In the genomic region with DNA sequence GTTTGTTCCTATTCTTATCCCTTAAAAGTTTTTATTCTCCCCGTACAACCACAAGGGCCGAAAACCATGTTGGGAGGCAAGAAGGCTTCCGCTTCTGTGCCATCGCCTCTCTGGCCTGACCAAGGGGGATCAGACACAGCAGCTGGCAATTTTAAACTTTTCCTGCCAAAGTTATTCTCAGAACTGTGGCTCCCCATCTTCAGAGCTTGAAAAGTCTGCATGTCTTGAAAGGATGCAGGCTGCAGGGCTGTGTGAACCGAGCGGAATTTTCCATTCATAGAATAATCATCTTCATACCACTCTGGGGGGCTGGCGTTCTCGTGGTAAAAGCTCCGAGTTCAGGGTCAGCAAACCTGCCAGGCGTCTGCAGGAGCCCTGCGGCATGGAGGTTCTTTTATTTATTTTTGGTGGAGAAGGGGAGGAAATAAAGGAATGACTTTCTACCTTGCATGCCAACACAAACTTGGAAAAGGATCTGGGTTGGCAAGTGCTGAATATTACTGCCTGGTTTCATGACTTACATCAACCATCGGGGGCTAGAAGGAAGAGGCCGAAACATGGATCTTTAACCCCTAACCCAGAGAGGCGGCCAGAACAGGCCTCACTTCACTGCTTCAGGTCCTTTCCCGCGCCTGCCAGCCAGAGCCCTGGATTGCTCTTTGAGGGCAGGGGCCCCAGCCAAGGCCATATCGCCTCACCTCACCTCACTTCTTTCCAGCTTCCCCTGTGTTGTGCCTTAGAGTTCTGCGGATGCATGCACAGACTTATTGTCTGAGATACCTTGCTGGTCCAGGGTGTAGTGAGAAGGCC, we compare ENCODE assay signal across 16 cellular contexts. TPM values are rescaled to one million over a fixed set of nuclear protein-coding genes. Genes with fewer than 3 reads are reported as not detected.
A peak's percentile ranks its signal among the peaks of the same experiment; 100 is the strongest.
DNase-seq lines count a peak whose midpoint lies in the region; ATAC-seq and TF ChIP-seq lines count a peak whose summit lies in the region.
"Had no signal": no experiment of that assay in that cellular context is flagged by ENCODE, and none has a peak within 500 bp of the region (broad histone marks: within the 10 kb centered on the region; RNA-seq: fewer than 3 reads in every experiment).

No MANE protein-coding gene starts in this region.

- H3K9ac ChIP-seq in SK-N-SH (no peak overlapping the region), mesenchymal stem cell (ENCODE audit: low read length) (no peak overlapping the region)
- H3K9ac ChIP-seq: neural progenitor cell had no signal

- H4K8ac ChIP-seq in mesenchymal stem cell (ENCODE audit: low read length), result no peak overlapping the region

- no peaks in the 10 kb centered on the region for H3K9me2 ChIP-seq in SK-N-SH

- intact Hi-C loops in transverse colon (cut with DNase I; ENCODE audit: low total_unique reads), result loop anchor here (10.0 kb wide), 1 partner anchor 462 kb away; no protein-coding TSS in a partner anchor

- H3K27me3 ChIP-seq in SK-N-SH (ENCODE audit: insufficient read depth), result no peaks in the 10 kb centered on the region
- H3K27me3 ChIP-seq in mesenchymal stem cell (ENCODE audit: control insufficient read depth in 1 of 2, insufficient read depth in 1 of 2, low read length in 2 of 2), result no peaks in the 10 kb centered on the region
- no peaks in the 10 kb centered on the region for H3K27me3 ChIP-seq in transverse colon

- H3K79me2 ChIP-seq in SK-N-SH (ENCODE audit: insufficient read depth), result no peaks in the 10 kb centered on the region; the same call in 1 of the 2 replicates

- peak overlapping the region; percentile 63 for H3K4me2 ChIP-seq in SK-N-SH
- no peak overlapping the region for H3K4me2 ChIP-seq in mesenchymal stem cell (ENCODE audit: low read length, poor library complexity, severe bottlenecking)
- H3K4me2 ChIP-seq: GM23338, neural progenitor cell had no signal

- no peak overlapping the region for H2BK12ac ChIP-seq in mesenchymal stem cell (ENCODE audit: low read length in 2 of 2)

- WGBS in SK-N-SH (ENCODE audit: low lambda C conversion rate), result 91% methylated on average over 17 of the region's 18 CpGs
- WGBS in mesenchymal stem cell, result 90% methylated on average over 18 of the region's 18 CpGs
- WGBS in transverse colon (ENCODE audit: low coverage in 1 of 2), 2 donors, result 74 to 82% methylated on average over 11 to 18 of the region's 18 CpGs

- no peak overlapping the region for H3K4ac ChIP-seq in mesenchymal stem cell (ENCODE audit: low read depth in 1 of 2, low read length in 2 of 2)

- no peak overlapping the region for H3K14ac ChIP-seq in mesenchymal stem cell (ENCODE audit: low read length in 2 of 2)

- ATAC-seq in SK-N-SH treated with all-trans-retinoic acid at 6 μM for 48 hours, result no peak
- ATAC-seq in HG03196 (IDR thresholded peaks at IDR 0.05; ENCODE audit: unreplicated experiment), result no peak
- ATAC-seq: activated T-cell treated with anti-CD3 and anti-CD28 coated beads, Interleukin-2, amount 50 U/mL, for 4 hours; GM23338 had no signal

- POLR2A ChIA-PET in SK-N-SH (lab: Yijun Ruan, JAX), result interaction anchor here (0.6 kb wide), 1 partner anchor 174 kb away, joined by 4 read pairs; no protein-coding TSS in a partner anchor

- H3K79me1 ChIP-seq in mesenchymal stem cell (replicated peaks; ENCODE audit: low read length, poor library complexity, severe bottlenecking), result peaks cover 1% of the 10 kb centered on the region

- no peak for TF ChIP-seq EP300 in SK-N-SH (IDR thresholded peaks at IDR 0.05; ENCODE audit: borderline replicate concordance in 1 of 2, low read depth in 1 of 2, low read length in 1 of 2)
- TF ChIP-seq EP300 in transverse colon (IDR thresholded peaks at IDR 0.05; ENCODE audit: low read depth), result no peak

- no peak overlapping the region for H2BK5ac ChIP-seq in mesenchymal stem cell (ENCODE audit: low read depth, low read length, poor library complexity, severe bottlenecking)

- no peak for TF ChIP-seq CTCF in SK-N-SH (IDR thresholded peaks at IDR 0.05)
- TF ChIP-seq CTCF in astrocyte of the spinal cord (IDR thresholded peaks at IDR 0.05; ENCODE audit: low read depth, low read length), result no peak
- no peak for TF ChIP-seq CTCF in transverse colon (IDR thresholded peaks at IDR 0.05)

- no peak overlapping the region for H4K91ac ChIP-seq in mesenchymal stem cell (ENCODE audit: low read length)

- CTCF ChIA-PET in SK-N-SH (lab: Yijun Ruan, JAX), result no interaction called here

- H3K36me3 ChIP-seq in SK-N-SH (replicated peaks in 1 of 2; ENCODE audit: control insufficient read depth in 1 of 2, insufficient read depth in 2 of 2, low read length in 1 of 2) (peaks cover 0 to 3% of the 10 kb centered on the region in 2 experiments), mesenchymal stem cell (ENCODE audit: control insufficient read depth in 1 of 2, insufficient read depth in 2 of 2, low read depth in 1 of 2, low read length in 2 of 2) (peaks cover 0 to 5% of the 10 kb centered on the region in 2 experiments), transverse colon (no peaks in the 10 kb centered on the region)
- H3K36me3 ChIP-seq: neural progenitor cell had no signal

- TF ChIP-seq RAD21 in SK-N-SH (IDR thresholded peaks at IDR 0.05; ENCODE audit: low read length), result no peak

- DNase-seq in SK-N-SH, result no peak
- DNase-seq in astrocyte of the spinal cord (ENCODE audit: low read depth, low spot score), result peak; percentile 42
- DNase-seq in mesenchymal stem cell, result no peak
- DNase-seq in transverse colon, result no peak
- no peak for DNase-seq in cerebellar nuclear complex (lab: John Stamatoyannopoulos, UW)
- DNase-seq in GOT3 (lab: John Stamatoyannopoulos, UW), result no peak
- DNase-seq: activated CD4-positive, alpha-beta T cell treated with anti-CD3 and anti-CD28 coated beads, Interleukin-2, amount 10 ng/mL, durations not matched to agents 24 days and 14 days; activated T-cell treated with anti-CD3 and anti-CD28 coated beads, Interleukin-2, amount 50 U/mL, for 4 hours; DND-41; NCI-H2107; stimulated activated CD4-positive, alpha-beta T cell treated with anti-CD3 and anti-CD28 coated beads, Interleukin-4, amount 100 ng/mL, for 24 hours had no signal

- no peak overlapping the region; a peak in 2 of 4 replicates for H3K27ac ChIP-seq in SK-N-SH (ENCODE audit: low read depth in 2 of 2, low read length in 1 of 2)
- peak overlapping the region; percentile 15 for H3K27ac ChIP-seq in mesenchymal stem cell (ENCODE audit: low read length, poor library complexity, severe bottlenecking)
- peak overlapping the region in 3 of 4 donors; percentile 62 to 72 (median 67) for H3K27ac ChIP-seq in transverse colon
- H3K27ac ChIP-seq: 22Rv1, neural progenitor cell had no signal

- H4K20me1 ChIP-seq in SK-N-SH (ENCODE audit: insufficient read depth), result peaks cover 14% of the 10 kb centered on the region

- in situ Hi-C loops in astrocyte of the spinal cord (cut with HindIII; ENCODE audit: low sequenced_read_pairs), result no loop called here
- in situ Hi-C loops in transverse colon (cut with MboI; ENCODE audit: low pct_ligation_motif_present in 1 of 4, low pct_unique_long_range_greater_than_20kb in 1 of 4, low sequenced_read_pairs in 3 of 4), result loop anchor here in 1 of 4 donors (25.0 kb wide), 1 partner anchor 111 kb away; no protein-coding TSS in a partner anchor

- H3K23ac ChIP-seq in mesenchymal stem cell (ENCODE audit: low read length in 2 of 2), result no peak overlapping the region

- H3K4me1 ChIP-seq in SK-N-SH (ENCODE audit: control insufficient read depth in 1 of 2, insufficient read depth in 2 of 2, low read depth in 1 of 2, low read length in 1 of 2), result peaks cover 29 to 50% of the 10 kb centered on the region in 2 experiments
- peaks cover 46% of the 10 kb centered on the region for H3K4me1 ChIP-seq in mesenchymal stem cell (ENCODE audit: control insufficient read depth, insufficient read depth, low read depth, low read length)
- H3K4me1 ChIP-seq in transverse colon, result peaks cover 5 to 28% (median 19%) of the 10 kb centered on the region in 4 donors

- TF ChIP-seq POLR2A in transverse colon (IDR thresholded peaks at IDR 0.05), result no peak

- peaks cover 36% of the 10 kb centered on the region for H3F3A ChIP-seq in SK-N-SH (replicated peaks; ENCODE audit: insufficient read depth)

- H2AFZ ChIP-seq in SK-N-SH (ENCODE audit: low read depth) (no peak overlapping the region), mesenchymal stem cell (ENCODE audit: low read depth, low read length) (no peak overlapping the region)
- H2AFZ ChIP-seq: GM23338, neural progenitor cell had no signal

- H2BK15ac ChIP-seq in mesenchymal stem cell (ENCODE audit: low read depth, poor library complexity, severe bottlenecking), result no peak overlapping the region

- no peak overlapping the region for H3K4me3 ChIP-seq in SK-N-SH (ENCODE audit: low read depth in 2 of 2, low read length in 1 of 2)
- no peak overlapping the region for H3K4me3 ChIP-seq in astrocyte of the spinal cord (ENCODE audit: low read depth, low read length)
- H3K4me3 ChIP-seq in mesenchymal stem cell (ENCODE audit: insufficient read depth in 1 of 2, low read depth in 1 of 2, low read length in 2 of 2), result no peak overlapping the region
- H3K4me3 ChIP-seq in transverse colon, result no peak overlapping the region
- H3K4me3 ChIP-seq: GM23338, neural progenitor cell had no signal

- H2AK5ac ChIP-seq in mesenchymal stem cell (ENCODE audit: low read length, severe bottlenecking), result peak overlapping the region; percentile 91

- no peak overlapping the region for H3K18ac ChIP-seq in mesenchymal stem cell (ENCODE audit: low read depth in 1 of 2, low read length in 2 of 2)

- H3K9me3 ChIP-seq in SK-N-SH (no peaks in the 10 kb centered on the region), mesenchymal stem cell (ENCODE audit: control insufficient read depth, low read length) (no peaks in the 10 kb centered on the region), transverse colon (no peaks in the 10 kb centered on the region)

- no peak overlapping the region for H2BK120ac ChIP-seq in mesenchymal stem cell (ENCODE audit: low read depth, low read length)

TF ChIP-seq in SK-N-SH, 30 proteins besides CTCF, POLR2A, EP300 and RAD21 (continues in another document):
- TF ChIP-seq RXRA (IDR thresholded peaks at IDR 0.05; ENCODE audit: borderline replicate concordance, low read depth) (no peak), FOXM1 (IDR thresholded peaks at IDR 0.05; ENCODE audit: low read depth) (no peak)

TF ChIP-seq in SK-N-SH treated with all-trans-retinoic acid at 6 μM for 48 hours, 23 proteins besides CTCF, POLR2A, EP300 and RAD21 (continues in another document):
- no peak for TF ChIP-seq SNAI2 (CRISPR knock-in tag; IDR thresholded peaks at IDR 0.05)
- TF ChIP-seq ARNTL (CRISPR knock-in tag; IDR thresholded peaks at IDR 0.05; ENCODE audit: borderline replicate concordance, low read depth), result no peak
- TF ChIP-seq ISL1 (CRISPR knock-in tag; IDR thresholded peaks at IDR 0.05), result no peak

RNA-seq across cellular contexts. Expression of gene NANOS1, which starts 3.0 kb away (rescaled TPM):
- 0.81 and 0.86 TPM in 2 replicates for polyA plus RNA-seq in SK-N-SH (2012; rRNA removed)
- polyA plus RNA-seq in SK-N-SH (2012; cell fraction: cytosol; rRNA removed), result 1.1 and 1.3 TPM in 2 replicates
- 0.20 and 0.45 TPM in 2 replicates for polyA plus RNA-seq in SK-N-SH (2012; cell fraction: nucleus; rRNA removed)
- polyA plus RNA-seq in mesenchymal stem cell (2013, experiment 1 of 2), result 0.83 TPM
- polyA plus RNA-seq in mesenchymal stem cell (2013, experiment 2 of 2), result 0.82 TPM
- total RNA-seq in transverse colon, result 1 to 10 TPM in 2 of 4 donors, under 1 TPM in 2; 0.20 to 7.1 (median 1.9) TPM

RNA-seq across cellular contexts. Expression of gene EIF3A, which starts 54.1 kb away (rescaled TPM):
- polyA plus RNA-seq in SK-N-SH (2012; rRNA removed), result 24.5 and 25.8 TPM in 2 replicates
- 39.0 and 50.0 TPM in 2 replicates for polyA plus RNA-seq in SK-N-SH (2012; cell fraction: cytosol; rRNA removed)
- polyA plus RNA-seq in SK-N-SH (2012; cell fraction: nucleus; rRNA removed), result 25.6 and 33.6 TPM in 2 replicates
- polyA plus RNA-seq in mesenchymal stem cell (2013, experiment 1 of 2), result 129 TPM
- polyA plus RNA-seq in mesenchymal stem cell (2013, experiment 2 of 2), result 127 TPM
- 100 to 1,000 TPM in 2 of 4 donors, 10 to 100 TPM in 2; 68.1 to 119 (median 99.6) TPM for total RNA-seq in transverse colon

Comparison
In these comparisons a context has a peak if more than half of its experiments do, and no peak if none do; other contexts are left out.
1. H3K27ac ChIP-seq: peak in mesenchymal stem cell (single experiment) and transverse colon (3 of 4); none in SK-N-SH (0 of 2).